14 cellular contexts compared by ENCODE assay signal in the genomic region with DNA sequence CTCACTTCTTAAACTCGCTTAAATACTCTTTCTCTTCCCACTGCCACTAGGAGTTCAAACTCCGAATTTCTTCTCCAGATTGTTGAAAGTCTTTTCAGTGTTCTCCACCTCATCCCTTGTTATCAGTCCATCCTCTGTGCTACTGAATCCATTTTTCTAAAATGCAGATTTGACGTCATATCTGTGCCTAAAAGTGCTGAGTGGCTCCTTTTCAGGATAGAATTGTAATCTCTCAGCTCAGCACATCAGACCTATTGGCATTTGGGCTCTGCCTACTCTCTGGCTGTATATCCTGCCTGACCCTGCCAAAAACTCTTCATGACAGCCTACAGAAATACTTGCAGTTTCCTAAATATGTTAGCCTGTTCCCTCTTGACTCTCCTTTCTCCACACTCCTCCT. TPM values are rescaled to one million over a fixed set of nuclear protein-coding genes. Genes with fewer than 3 reads are reported as not detected.
DNase-seq lines count a peak whose midpoint lies in the region; ATAC-seq and TF ChIP-seq lines count a peak whose summit lies in the region.
"Had no signal": no experiment of that assay in that cellular context is flagged by ENCODE, and none has a peak within 500 bp of the region (broad histone marks: within the 10 kb centered on the region; RNA-seq: fewer than 3 reads in every experiment).

No MANE protein-coding gene starts in this region.

- H3K4me2 ChIP-seq in hepatocyte: peak overlapping the region; percentile 77

- H3K9me2 ChIP-seq in hepatocyte (replicated peaks; ENCODE audit: insufficient read depth): no peaks in the 10 kb centered on the region

- intact Hi-C loops in MCF 10A (cut with micrococcal nuclease) (no loop called here), breast epithelium (cut with DNase I; ENCODE audit: low total_unique reads) (no loop called here)

- TF ChIP-seq CTCF in MCF 10A (IDR thresholded peaks at IDR 0.05; ENCODE audit: unreplicated experiment): no peak
- TF ChIP-seq CTCF in breast epithelium (IDR thresholded peaks at IDR 0.05): no peak
- TF ChIP-seq CTCF in hepatocyte (IDR thresholded peaks at IDR 0.05; ENCODE audit: poor library complexity): no peak
- TF ChIP-seq CTCF in upper lobe of left lung (IDR thresholded peaks at IDR 0.05): no peak

- no TSS peak for BruUV-seq in MCF 10A (replicated peaks; lab: Mats Ljungman, UMichigan)

- no peaks in the 10 kb centered on the region for H3K27me3 Mint-ChIP-seq in MCF 10A (ENCODE audit: insufficient read depth, unreplicated experiment)
- no peaks in the 10 kb centered on the region for H3K27me3 Mint-ChIP-seq in activated CD8-positive, alpha-beta T cell treated with anti-CD3 and anti-CD28 coated beads, Interleukin-2, amount 10 ng/mL, durations not matched to agents 7 days and 5 days (ENCODE audit: low read depth)

- H3K36me3 Mint-ChIP-seq in MCF 10A (ENCODE audit: insufficient read depth, unreplicated experiment): peaks cover 14% of the 10 kb centered on the region
- peaks cover 9% of the 10 kb centered on the region for H3K36me3 Mint-ChIP-seq in activated CD8-positive, alpha-beta T cell treated with anti-CD3 and anti-CD28 coated beads, Interleukin-2, amount 10 ng/mL, durations not matched to agents 7 days and 5 days (ENCODE audit: low read depth)

- H3K9me3 Mint-ChIP-seq in MCF 10A (ENCODE audit: unreplicated experiment): no peaks in the 10 kb centered on the region
- no peaks in the 10 kb centered on the region for H3K9me3 Mint-ChIP-seq in activated CD8-positive, alpha-beta T cell treated with anti-CD3 and anti-CD28 coated beads, Interleukin-2, amount 10 ng/mL, durations not matched to agents 7 days and 5 days (ENCODE audit: insufficient read depth)

- H3K4me1 ChIP-seq in breast epithelium (no peaks in the 10 kb centered on the region), hepatocyte (ENCODE audit: insufficient read depth) (peaks cover 6% of the 10 kb centered on the region), upper lobe of left lung (peaks cover 13 to 50% (median 44%) of the 10 kb centered on the region in 4 donors)

- H3K27me3 ChIP-seq in breast epithelium (no peaks in the 10 kb centered on the region), hepatocyte (no peaks in the 10 kb centered on the region), upper lobe of left lung (no peaks in the 10 kb centered on the region)
- H3K27me3 ChIP-seq: brain microvascular endothelial cell had no signal

- H3K4me3 Mint-ChIP-seq in MCF 10A (ENCODE audit: unreplicated experiment): peak overlapping the region; percentile 89
- H3K4me3 Mint-ChIP-seq in activated CD8-positive, alpha-beta T cell treated with anti-CD3 and anti-CD28 coated beads, Interleukin-2, amount 10 ng/mL, durations not matched to agents 7 days and 5 days: peak overlapping the region; percentile 90

- WGBS in hepatocyte (ENCODE audit: low lambda C conversion rate, missing lambda C conversion rate): 89% methylated on average over 3 of the region's 3 CpGs
- WGBS in upper lobe of left lung, 2 donors: 70 to 83% methylated on average over 3 of the region's 3 CpGs

- TF ChIP-seq EP300 in upper lobe of left lung (IDR thresholded peaks at IDR 0.05): peak in 1 of 4 donors; percentile 8

- POLR2A ChIA-PET in MCF 10A (lab: Yijun Ruan, JAX): interaction anchor here (0.8 to 9.5 kb wide), 19 partner anchors 8 to 159 kb away, joined by 3 to 146 read pairs (median 10); a partner anchor contains a TSS
- POLR2A ChIA-PET in activated CD8-positive, alpha-beta T cell treated with anti-CD3 and anti-CD28 coated beads, Interleukin-2, amount 10 ng/mL, durations not matched to agents 7 days and 5 days (lab: Charles Lee): interaction anchor here (1.2 to 5.0 kb wide), 6 partner anchors 20 to 158 kb away, joined by 3 to 48 read pairs (median 12); a partner anchor contains a TSS

- DNase-seq in MCF 10A (ENCODE audit: unreplicated experiment) (no peak), breast epithelium (ENCODE audit: low spot score in 2 of 2) (no peak), hepatocyte (ENCODE audit: low spot score) (no peak), upper lobe of left lung (no peak), kidney tubule cell (ENCODE audit: low spot score) (no peak)
- no peak for DNase-seq in activated CD8-positive, alpha-beta T cell treated with anti-CD3 and anti-CD28 coated beads, Interleukin-2, amount 10 ng/mL, durations not matched to agents 7 days and 5 days
- no peak for DNase-seq in activated CD8-positive, alpha-beta memory T cell treated with anti-CD3 and anti-CD28 coated beads, Interleukin-2, amount 50 U/mL, for 4 hours
- DNase-seq: activated CD4-positive, alpha-beta T cell treated with anti-CD3 and anti-CD28 coated beads, Interleukin-2, amount 50 U/mL, for 1 hour; brain microvascular endothelial cell; HCEC 1CT; KG1; stimulated activated CD4-positive, alpha-beta T cell treated with anti-CD3 and anti-CD28 coated beads, Interleukin-4, amount 100 ng/mL, for 24 hours had no signal

- no peaks in the 10 kb centered on the region for H3K36me3 ChIP-seq in breast epithelium
- no peaks in the 10 kb centered on the region for H3K36me3 ChIP-seq in hepatocyte (replicated peaks; ENCODE audit: insufficient read depth, low read depth)
- peaks cover 0 to 25% (median 17%) of the 10 kb centered on the region in 4 donors for H3K36me3 ChIP-seq in upper lobe of left lung

- TF ChIP-seq POLR2A in breast epithelium (IDR thresholded peaks at IDR 0.05): no peak
- TF ChIP-seq POLR2A in upper lobe of left lung (IDR thresholded peaks at IDR 0.05): no peak

- peak overlapping the region; percentile 16 for H3K27ac Mint-ChIP-seq in MCF 10A (ENCODE audit: low read depth, unreplicated experiment)
- peak overlapping the region; percentile 91 for H3K27ac Mint-ChIP-seq in activated CD8-positive, alpha-beta T cell treated with anti-CD3 and anti-CD28 coated beads, Interleukin-2, amount 10 ng/mL, durations not matched to agents 7 days and 5 days

- peaks cover 17% of the 10 kb centered on the region for H3K79me2 ChIP-seq in hepatocyte

- H3K4me1 Mint-ChIP-seq in MCF 10A (ENCODE audit: insufficient read depth, unreplicated experiment): peaks cover 32% of the 10 kb centered on the region
- peaks cover 50% of the 10 kb centered on the region for H3K4me1 Mint-ChIP-seq in activated CD8-positive, alpha-beta T cell treated with anti-CD3 and anti-CD28 coated beads, Interleukin-2, amount 10 ng/mL, durations not matched to agents 7 days and 5 days (ENCODE audit: low read depth)

- H2AFZ ChIP-seq in hepatocyte: no peak overlapping the region

- H4K20me1 ChIP-seq in hepatocyte (ENCODE audit: insufficient read depth, poor library complexity, severe bottlenecking): no peaks in the 10 kb centered on the region

- H3K4me3 ChIP-seq in breast epithelium (no peak overlapping the region), hepatocyte (no peak overlapping the region), upper lobe of left lung (no peak overlapping the region)

- CTCF ChIA-PET in MCF 10A (lab: Yijun Ruan, JAX): interaction anchor here (0.6 to 32.3 kb wide), 13 partner anchors 8 to 1595 kb away, joined by 3 to 457 read pairs (median 8); a partner anchor contains a TSS
- CTCF ChIA-PET in activated CD8-positive, alpha-beta T cell treated with anti-CD3 and anti-CD28 coated beads, Interleukin-2, amount 10 ng/mL, durations not matched to agents 7 days and 5 days (lab: Charles Lee): interaction anchor here (1.0 to 8.7 kb wide), 8 partner anchors 19 to 38 kb away, joined by 3 to 98 read pairs (median 22); a partner anchor contains a TSS

- H3K27ac ChIP-seq in breast epithelium (peak overlapping the region in 1 of 2 donors; percentile 98), hepatocyte (no peak overlapping the region), upper lobe of left lung (peak overlapping the region; percentile 96 to 99 (median 97))
- H3K27ac ChIP-seq: brain microvascular endothelial cell had no signal

- ATAC-seq in activated CD8-positive, alpha-beta T cell treated with anti-CD3 and anti-CD28 coated beads, Interleukin-2, amount 10 ng/mL, durations not matched to agents 7 days and 5 days: no peak
- ATAC-seq in upper lobe of left lung (ENCODE audit: low FRiP score in 2 of 2) (no peak), HG02763 (IDR thresholded peaks at IDR 0.05; ENCODE audit: unreplicated experiment) (no peak)
- ATAC-seq: Right ventricle myocardium inferior had no signal

- H3K9me3 ChIP-seq in breast epithelium: no peaks in the 10 kb centered on the region
- no peaks in the 10 kb centered on the region for H3K9me3 ChIP-seq in hepatocyte (ENCODE audit: low read depth)
- H3K9me3 ChIP-seq in upper lobe of left lung: no peaks in the 10 kb centered on the region

RNA-seq across cellular contexts. Expression of a gene that starts 1.0 kb away (rescaled TPM):
- total RNA-seq in MCF 10A (2022) (51.7 and 75.0 TPM in 2 replicates), breast epithelium (10 to 100 TPM; 24.8 to 41.6 (median 34.4) TPM), hepatocyte (13.0 and 18.2 TPM in 2 replicates), upper lobe of left lung (100 to 1,000 TPM in 1 of 6 donors, 10 to 100 TPM in 5; 22.7 to 125 (median 58.9) TPM)
- 10 to 100 TPM; 47.7 to 51.8 TPM for total RNA-seq in activated CD8-positive, alpha-beta T cell treated with anti-CD3 and anti-CD28 coated beads, Interleukin-2, amount 10 ng/mL, durations not matched to agents 7 days and 5 days
- polyA plus RNA-seq in hepatocyte: 36.0 and 52.1 TPM in 2 replicates

RNA-seq across cellular contexts. Expression of a gene that starts 9.5 kb away (rescaled TPM):
- 16.9 and 26.2 TPM in 2 replicates for total RNA-seq in MCF 10A (2022)
- total RNA-seq in breast epithelium: 10 to 100 TPM in 1 of 3 donors, 1 to 10 TPM in 1, under 1 TPM in 1; 0.32 to 18.7 (median 1.6) TPM
- 1 to 10 TPM; 2.7 to 3.1 TPM for total RNA-seq in activated CD8-positive, alpha-beta T cell treated with anti-CD3 and anti-CD28 coated beads, Interleukin-2, amount 10 ng/mL, durations not matched to agents 7 days and 5 days
- 0.33 and 0.56 TPM in 2 replicates for total RNA-seq in hepatocyte
- 1.5 and 1.9 TPM in 2 replicates for polyA plus RNA-seq in hepatocyte
- total RNA-seq in upper lobe of left lung: 10 to 100 TPM in 4 of 6 donors, 1 to 10 TPM in 2; 9.1 to 29.2 (median 11.1) TPM

RNA-seq across cellular contexts. Expression of a gene that starts 27.1 kb away (rescaled TPM):
- 29.2 and 29.7 TPM in 2 replicates for total RNA-seq in MCF 10A (2022)
- total RNA-seq in breast epithelium: 10 to 100 TPM; 21.9 to 45.7 (median 32.1) TPM
- 10 to 100 TPM; 28.6 to 33.9 TPM for total RNA-seq in activated CD8-positive, alpha-beta T cell treated with anti-CD3 and anti-CD28 coated beads, Interleukin-2, amount 10 ng/mL, durations not matched to agents 7 days and 5 days
- total RNA-seq in hepatocyte: 23.0 and 29.9 TPM in 2 replicates
- 39.5 and 55.9 TPM in 2 replicates for polyA plus RNA-seq in hepatocyte
- total RNA-seq in upper lobe of left lung: 10 to 100 TPM; 23.0 to 60.3 (median 32.8) TPM

RNA-seq across cellular contexts. Expression of a gene that starts 27.2 kb away (rescaled TPM):
- total RNA-seq in MCF 10A (2022) (29.8 and 31.9 TPM in 2 replicates), breast epithelium (10 to 100 TPM; 18.4 to 21.0 (median 19.0) TPM), hepatocyte (12.5 and 13.2 TPM in 2 replicates), upper lobe of left lung (10 to 100 TPM; 13.3 to 31.4 (median 22.6) TPM)
- total RNA-seq in activated CD8-positive, alpha-beta T cell treated with anti-CD3 and anti-CD28 coated beads, Interleukin-2, amount 10 ng/mL, durations not matched to agents 7 days and 5 days: 10 to 100 TPM; 35.2 to 36.7 TPM
- 2.4 and 3.7 TPM in 2 replicates for polyA plus RNA-seq in hepatocyte

RNA-seq across cellular contexts. Expression of a gene that starts 30.0 kb away (rescaled TPM):
- total RNA-seq in MCF 10A (2022) (47.3 and 47.6 TPM in 2 replicates), breast epithelium (10 to 100 TPM; 53.1 to 71.9 (median 55.5) TPM), hepatocyte (34.0 and 36.5 TPM in 2 replicates), upper lobe of left lung (100 to 1,000 TPM in 1 of 6 donors, 10 to 100 TPM in 5; 46.1 to 109 (median 86.4) TPM)
- total RNA-seq in activated CD8-positive, alpha-beta T cell treated with anti-CD3 and anti-CD28 coated beads, Interleukin-2, amount 10 ng/mL, durations not matched to agents 7 days and 5 days: 100 to 1,000 TPM; 128 to 131 TPM
- polyA plus RNA-seq in hepatocyte: 39.6 and 42.5 TPM in 2 replicates
